ENCODE assay signal across 11 cellular contexts in genomic region chr12:74646831-74647230, GRCh38.
A peak's percentile ranks its signal among the peaks of the same experiment; 100 is the strongest.
DNase-seq lines count a peak whose midpoint lies in the region; ATAC-seq and TF ChIP-seq lines count a peak whose summit lies in the region.
"Had no signal": no experiment of that assay in that cellular context is flagged by ENCODE, and none has a peak within 500 bp of the region (broad histone marks: within the 10 kb centered on the region; RNA-seq: fewer than 3 reads in every experiment).

No MANE protein-coding gene starts in this region.

- H3K27me3 Mint-ChIP-seq in nephron (ENCODE audit: low read depth): no peaks in the 10 kb centered on the region
- no peaks in the 10 kb centered on the region for H3K27me3 Mint-ChIP-seq in activated naive CD4-positive, alpha-beta T cell treated with anti-CD3 and anti-CD28 coated beads, Interleukin-2, amount 10 ng/mL, durations not matched to agents 7 days and 5 days

- H3K27ac Mint-ChIP-seq in nephron: no peak overlapping the region
- H3K27ac Mint-ChIP-seq in activated naive CD4-positive, alpha-beta T cell treated with anti-CD3 and anti-CD28 coated beads, Interleukin-2, amount 10 ng/mL, durations not matched to agents 7 days and 5 days: no peak overlapping the region
- H3K27ac Mint-ChIP-seq: immature natural killer cell had no signal

- no peaks in the 10 kb centered on the region for H3K4me1 Mint-ChIP-seq in nephron
- no peaks in the 10 kb centered on the region for H3K4me1 Mint-ChIP-seq in activated naive CD4-positive, alpha-beta T cell treated with anti-CD3 and anti-CD28 coated beads, Interleukin-2, amount 10 ng/mL, durations not matched to agents 7 days and 5 days
- H3K4me1 Mint-ChIP-seq: immature natural killer cell had no signal

- H3K4me3 Mint-ChIP-seq in nephron: no peak overlapping the region
- H3K4me3 Mint-ChIP-seq in activated naive CD4-positive, alpha-beta T cell treated with anti-CD3 and anti-CD28 coated beads, Interleukin-2, amount 10 ng/mL, durations not matched to agents 7 days and 5 days: no peak overlapping the region
- H3K4me3 Mint-ChIP-seq: immature natural killer cell had no signal

- no peaks in the 10 kb centered on the region for H3K36me3 Mint-ChIP-seq in nephron (ENCODE audit: low read depth)
- H3K36me3 Mint-ChIP-seq in activated naive CD4-positive, alpha-beta T cell treated with anti-CD3 and anti-CD28 coated beads, Interleukin-2, amount 10 ng/mL, durations not matched to agents 7 days and 5 days: no peaks in the 10 kb centered on the region
- H3K36me3 Mint-ChIP-seq: immature natural killer cell had no signal

- no peaks in the 10 kb centered on the region for H3K9me3 Mint-ChIP-seq in nephron
- no peaks in the 10 kb centered on the region for H3K9me3 Mint-ChIP-seq in activated naive CD4-positive, alpha-beta T cell treated with anti-CD3 and anti-CD28 coated beads, Interleukin-2, amount 10 ng/mL, durations not matched to agents 7 days and 5 days

- TF ChIP-seq CTCF in GM12873 (IDR thresholded peaks at IDR 0.05; ENCODE audit: insufficient read depth, low read depth, low read length, missing control alignments): peak; percentile 19
- peak; percentile 89 for TF ChIP-seq CTCF in VCaP (conservative IDR thresholded peaks at IDR 0.05)
- peak; percentile 47 to 51 (median 48) for TF ChIP-seq CTCF in nephron (IDR thresholded peaks at IDR 0.05; ENCODE audit: unreplicated experiment in 3 of 3)

- CTCF ChIA-PET in activated naive CD4-positive, alpha-beta T cell treated with anti-CD3 and anti-CD28 coated beads, Interleukin-2, amount 10 ng/mL, durations not matched to agents 7 days and 5 days (lab: Charles Lee): no interaction called here

- no peak for ATAC-seq in GM21825 (IDR thresholded peaks at IDR 0.05; ENCODE audit: unreplicated experiment)

- H3K27ac ChIP-seq in VCaP: peak overlapping the region; percentile 1; the same call in 1 of the 2 replicates
- H3K27ac ChIP-seq: SJSA1, vagina had no signal

- DNase-seq in NCI-H2029 (lab: John Stamatoyannopoulos, UW): peak; percentile 63
- DNase-seq in cerebellar nuclear complex (lab: John Stamatoyannopoulos, UW): no peak
- no peak for DNase-seq in activated naive CD4-positive, alpha-beta T cell treated with anti-CD3 and anti-CD28 coated beads, Interleukin-2, amount 10 ng/mL, durations not matched to agents 7 days and 5 days
- DNase-seq in activated CD4-positive, alpha-beta T cell treated with anti-CD3 and anti-CD28 coated beads, Interleukin-2, amount 50 U/mL, for 48 hours: no peak
- DNase-seq: immature natural killer cell had no signal

Comparison
In these comparisons a context has a peak if more than half of its experiments do, and no peak if none do; other contexts are left out.
1. CTCF ChIP-seq: peak in every context shown above with its lines; median percentile 89 in VCaP; 48 in nephron; 19 in GM12873.